ENCODE assay signal across 21 cellular contexts in genomic region chr18:58654896-58655614, GRCh38. TPM values are rescaled to one million over a fixed set of nuclear protein-coding genes. Genes with fewer than 3 reads are reported as not detected.
"Had no signal": no experiment of that assay in that cellular context is flagged by ENCODE, and none has a peak within 500 bp of the region (broad histone marks: within the 10 kb centered on the region; RNA-seq: fewer than 3 reads in every experiment).

No MANE protein-coding gene starts in this region.

- H3K27me3 Mint-ChIP-seq: activated naive CD8-positive, alpha-beta T cell treated with anti-CD3 and anti-CD28 coated beads, Interleukin-2, amount 50 U/mL, for 24 hours; naive B cell; stimulated activated naive CD8-positive, alpha-beta T cell treated with anti-CD3 and anti-CD28 coated beads, Interleukin-15, amount 100 ng/mL, for 72 hours had no signal

- H2AFZ ChIP-seq: neural progenitor cell had no signal

- FAIRE-seq: TTC549 had no signal

- H3K4me2 ChIP-seq: neural progenitor cell had no signal

- H3K9ac ChIP-seq: neural progenitor cell had no signal

- H3K4me1 Mint-ChIP-seq: endodermal cell, neural progenitor cell had no signal

- H3K36me3 ChIP-seq: breast epithelium, gastrocnemius medialis, heart left ventricle, neural progenitor cell, upper lobe of left lung had no signal

- H3K4me1 ChIP-seq: breast epithelium, gastrocnemius medialis, neural progenitor cell, psoas muscle, testis had no signal

- H3K27ac Mint-ChIP-seq: activated naive CD8-positive, alpha-beta T cell treated with anti-CD3 and anti-CD28 coated beads, Interleukin-2, amount 50 U/mL, for 24 hours; endodermal cell; neural progenitor cell; stimulated activated naive CD8-positive, alpha-beta T cell treated with anti-CD3 and anti-CD28 coated beads, Interleukin-15, amount 100 ng/mL, for 72 hours had no signal

- H3K4me3 ChIP-seq: breast epithelium, gastrocnemius medialis, heart left ventricle, lung, neural progenitor cell, psoas muscle, testis, upper lobe of left lung had no signal

- H3K9me3 ChIP-seq: gastrocnemius medialis, psoas muscle, testis, upper lobe of left lung had no signal

- DNase-seq: activated CD4-positive, alpha-beta T cell treated with anti-CD3 and anti-CD28 coated beads, Interleukin-2, amount 50 U/mL, for 1 hour; activated CD4-positive, CD25-positive, alpha-beta regulatory T cell; activated CD8-positive, alpha-beta memory T cell treated with anti-CD3 and anti-CD28 coated beads for 24 hours; activated naive CD4-positive, alpha-beta T cell treated with Interleukin-2 at 50 U/mL for 16 hours; activated naive CD8-positive, alpha-beta T cell treated with anti-CD3 and anti-CD28 coated beads, Interleukin-2, amount 50 U/mL, for 24 hours; aorta; endodermal cell; gastrocnemius medialis; heart left ventricle; naive B cell; psoas muscle; stimulated activated naive CD8-positive, alpha-beta T cell treated with anti-CD3 and anti-CD28 coated beads, Interleukin-15, amount 100 ng/mL, for 72 hours; T-helper 2 cell; testis; upper lobe of left lung had no signal

- ATAC-seq: activated naive CD8-positive, alpha-beta T cell treated with anti-CD3 and anti-CD28 coated beads, Interleukin-2, amount 50 U/mL, for 24 hours; gastrocnemius medialis; heart left ventricle; psoas muscle; sciatic nerve; stimulated activated naive CD8-positive, alpha-beta T cell treated with anti-CD3 and anti-CD28 coated beads, Interleukin-15, amount 100 ng/mL, for 72 hours had no signal

- H3K36me3 Mint-ChIP-seq: neural progenitor cell had no signal

- H3K27ac ChIP-seq: breast epithelium, gastrocnemius medialis, heart left ventricle, neural progenitor cell, psoas muscle, testis, upper lobe of left lung had no signal

- H3K4me3 Mint-ChIP-seq: activated naive CD8-positive, alpha-beta T cell treated with anti-CD3 and anti-CD28 coated beads, Interleukin-2, amount 50 U/mL, for 24 hours; endodermal cell; neural progenitor cell had no signal

- H3K27me3 ChIP-seq: breast epithelium, gastrocnemius medialis, heart left ventricle, neural progenitor cell, testis, upper lobe of left lung had no signal

RNA-seq across cellular contexts. Expression of gene ALPK2, which starts 26.2 kb away (rescaled TPM):
- total RNA-seq: dermis microvascular lymphatic vessel endothelial cell had no signal
